In the genomic region with DNA sequence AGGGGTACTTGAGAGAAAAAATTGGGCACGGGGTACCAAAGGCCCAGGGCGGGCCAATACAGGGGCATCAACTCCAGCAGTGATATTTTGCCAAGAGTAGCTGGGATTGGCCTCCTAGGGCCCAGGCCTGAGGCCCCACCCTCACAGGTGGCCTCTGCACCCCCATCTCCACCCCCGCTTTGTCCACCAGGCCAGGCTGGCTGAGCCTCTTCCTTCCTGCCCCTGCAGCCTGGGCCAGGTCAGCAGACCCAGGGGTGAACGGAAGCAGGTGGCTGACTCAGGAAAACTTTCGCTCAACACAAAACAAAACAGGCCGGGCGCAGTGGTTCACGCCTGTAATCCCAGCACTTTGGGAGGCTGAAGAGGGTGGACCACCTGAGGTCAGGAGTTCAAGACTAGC, we compare ENCODE assay signal across 8 cellular contexts. TPM values are rescaled to one million over a fixed set of nuclear protein-coding genes. Genes with fewer than 3 reads are reported as not detected.
DNase-seq lines count a peak whose midpoint lies in the region; ATAC-seq and TF ChIP-seq lines count a peak whose summit lies in the region.
"Not testable (repeated sequence)": the region's sequence is repeated elsewhere in the genome, so short reads cannot be mapped to it uniquely, and the experiment has no call there.
"Had no signal": no experiment of that assay in that cellular context is flagged by ENCODE, and none has a peak within 500 bp of the region (broad histone marks: within the 10 kb centered on the region; RNA-seq: fewer than 3 reads in every experiment).

No MANE protein-coding gene starts in this region.

- ATAC-seq in GM18511 (IDR thresholded peaks at IDR 0.05; ENCODE audit: unreplicated experiment) (peak; percentile 34), GM21737 (IDR thresholded peaks at IDR 0.05; ENCODE audit: unreplicated experiment) (peak; percentile 29), HG03432 (IDR thresholded peaks at IDR 0.05; ENCODE audit: unreplicated experiment) (peak; percentile 22), heart right ventricle (peak in 7 of 8 donors; percentile 11 to 60 (median 30)), naive B cell (ENCODE audit: low read depth in 2 of 2) (peak; percentile 10 to 15)
- peak; percentile 19 to 24 for ATAC-seq in activated T-cell treated with anti-CD3 and anti-CD28 coated beads, Interleukin-2, amount 50 U/mL, for 72 hours (replicated peaks in 1 of 2)

- not testable (repeated sequence) for H3K4me3 Mint-ChIP-seq in activated T-cell treated with anti-CD3 and anti-CD28 coated beads, Interleukin-2, amount 50 U/mL, for 72 hours
- H3K4me3 Mint-ChIP-seq in naive B cell, result peak overlapping the region in 1 of 8 donors; percentile 49

- WGBS in heart right ventricle, 2 donors, result no CpG with 5 or more reads among the region's 8 CpGs

- not testable (repeated sequence) for H3K9me3 Mint-ChIP-seq in activated T-cell treated with anti-CD3 and anti-CD28 coated beads, Interleukin-2, amount 50 U/mL, for 72 hours; naive B cell

- H3K4me1 Mint-ChIP-seq in activated T-cell treated with anti-CD3 and anti-CD28 coated beads, Interleukin-2, amount 50 U/mL, for 72 hours (ENCODE audit: low read depth); naive B cell: not testable (repeated sequence)

- H3K9me3 ChIP-seq in BLaER1, heart right ventricle: not testable (repeated sequence)

- DNase-seq in activated T-cell treated with anti-CD3 and anti-CD28 coated beads, Interleukin-2, amount 50 U/mL, for 72 hours; heart right ventricle; naive B cell: not testable (repeated sequence)

- TF ChIP-seq CTCF in heart right ventricle (IDR thresholded peaks at IDR 0.05), result not testable (repeated sequence)

- H3K27ac ChIP-seq in BLaER1, heart right ventricle: not testable (repeated sequence)

- not testable (repeated sequence) for H4K20me1 ChIP-seq in BLaER1

- not testable (repeated sequence) for H3K27ac Mint-ChIP-seq in activated T-cell treated with anti-CD3 and anti-CD28 coated beads, Interleukin-2, amount 50 U/mL, for 72 hours; naive B cell

- H3K4me2 ChIP-seq in BLaER1, result peak overlapping the region; percentile 51; the same call in 1 of the 2 replicates

- H3K27me3 Mint-ChIP-seq in activated T-cell treated with anti-CD3 and anti-CD28 coated beads, Interleukin-2, amount 50 U/mL, for 72 hours (ENCODE audit: low read depth); naive B cell: not testable (repeated sequence)

- H3K36me3 Mint-ChIP-seq in activated T-cell treated with anti-CD3 and anti-CD28 coated beads, Interleukin-2, amount 50 U/mL, for 72 hours (ENCODE audit: insufficient read depth in 2 of 2); naive B cell: not testable (repeated sequence)

- not testable (repeated sequence) for H3K9ac ChIP-seq in BLaER1

- H3K4me1 ChIP-seq in BLaER1, heart right ventricle: not testable (repeated sequence)

- not testable (repeated sequence) for H3K36me3 ChIP-seq in BLaER1, heart right ventricle

- not testable (repeated sequence) for H3K27me3 ChIP-seq in BLaER1, heart right ventricle

- H3K4me3 ChIP-seq in BLaER1, heart right ventricle: not testable (repeated sequence)

- intact Hi-C loops in heart right ventricle (cut with DNase I), result not testable (repeated sequence)

RNA-seq across cellular contexts. Expression of a gene that starts 3.7 kb away (rescaled TPM):
- 10 to 100 TPM in 1 of 2 donors, 1 to 10 TPM in 1; 9.7 to 15.9 TPM for total RNA-seq in activated T-cell treated with anti-CD3 and anti-CD28 coated beads, Interleukin-2, amount 50 U/mL, for 72 hours
- 1 to 10 TPM in 9 of 10 donors, under 1 TPM in 1; 0.99 to 3.6 (median 2.2) TPM for total RNA-seq in heart right ventricle
- polyA plus RNA-seq in heart right ventricle, result 1 to 10 TPM; 2.6 to 3.7 TPM
- 10 to 100 TPM; 46.2 to 90.5 (median 52.6) TPM for polyA plus RNA-seq in naive B cell (ENCODE audit: low read depth in 6 of 6)
- total RNA-seq: Daoy had no signal

RNA-seq across cellular contexts. Expression of a gene that starts 38.5 kb away (rescaled TPM):
- total RNA-seq in activated T-cell treated with anti-CD3 and anti-CD28 coated beads, Interleukin-2, amount 50 U/mL, for 72 hours, result 10 to 100 TPM; 10.9 to 11.3 TPM
- total RNA-seq in heart right ventricle, result 1 to 10 TPM in 9 of 10 donors, under 1 TPM in 1; 0.96 to 4.0 (median 1.7) TPM
- polyA plus RNA-seq in heart right ventricle (1 to 10 TPM; 1.1 to 5.5 TPM), naive B cell (ENCODE audit: low read depth in 6 of 6) (1 to 10 TPM; 2.5 to 4.4 (median 2.9) TPM)
